22 cellular contexts compared by ENCODE assay signal in the genomic region with DNA sequence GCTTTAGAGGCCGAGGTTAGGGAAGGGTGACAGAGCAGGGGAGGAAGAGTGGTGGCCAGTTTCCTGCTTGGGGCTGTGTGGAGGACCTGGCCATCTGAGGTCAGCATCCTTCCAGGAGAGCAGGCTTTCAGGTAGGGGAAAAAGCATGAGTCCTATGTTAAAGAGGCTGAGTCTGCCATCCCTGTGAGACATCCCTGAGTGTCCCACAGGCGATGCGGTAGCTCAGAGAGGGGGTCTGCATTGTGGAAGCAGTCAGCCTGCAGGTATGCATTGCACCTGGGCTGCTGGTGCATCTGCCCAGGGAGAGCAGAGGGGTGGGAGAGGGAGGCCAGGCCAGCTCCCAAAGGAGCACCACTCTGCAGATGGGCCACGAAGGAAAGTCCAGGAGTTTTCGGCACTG.
"Had no signal": no experiment of that assay in that cellular context is flagged by ENCODE, and none has a peak within 500 bp of the region (broad histone marks: within the 10 kb centered on the region; RNA-seq: fewer than 3 reads in every experiment).

No MANE protein-coding gene starts in this region.

- H3K36me3 Mint-ChIP-seq: activated naive CD8-positive, alpha-beta T cell treated with anti-CD3 and anti-CD28 coated beads, Interleukin-2, amount 10 ng/mL, durations not matched to agents 7 days and 5 days; stimulated activated naive B cell treated with anti-CD40 and anti-IgM and Interleukin-4, amounts not matched to agents 10 μg/mL and 1 μg/mL and 100 μg/mL, for 72 hours had no signal

- H3K9me3 ChIP-seq: body of pancreas, gastrocnemius medialis, thoracic aorta had no signal

- DNase-seq: activated CD4-positive, alpha-beta T cell treated with anti-CD3 and anti-CD28 coated beads for 48 hours; activated CD4-positive, CD25-positive, alpha-beta regulatory T cell; activated CD8-positive, alpha-beta T cell treated with anti-CD3 and anti-CD28 coated beads, Interleukin-2, amount 10 ng/mL, durations not matched to agents 7 days and 5 days; activated naive CD4-positive, alpha-beta T cell treated with Interleukin-2 at 50 U/mL for 16 hours; activated naive CD8-positive, alpha-beta T cell treated with anti-CD3 and anti-CD28 coated beads, Interleukin-2, amount 10 ng/mL, durations not matched to agents 7 days and 5 days; activated T-cell treated with anti-CD3 and anti-CD28 coated beads, Interleukin-2, amount 50 U/mL, for 24 hours; amygdala; body of pancreas; caudate nucleus; erythroblast; gastrocnemius medialis; left ventricle myocardium superior; stimulated activated CD4-positive, alpha-beta T cell treated with anti-CD3 and anti-CD28 coated beads, Interleukin-15, amount 100 ng/mL, for 24 hours; stimulated activated CD4-positive, alpha-beta T cell treated with anti-CD3 and anti-CD28 coated beads, Interleukin-2, amount 100 ng/mL, for 48 hours; stimulated activated naive B cell treated with anti-CD40 and anti-IgM and Interleukin-4, amounts not matched to agents 10 μg/mL and 1 μg/mL and 100 μg/mL, for 72 hours; T-helper 1 cell; T-helper 9 cell had no signal

- H3K9me3 Mint-ChIP-seq: activated T-cell treated with anti-CD3 and anti-CD28 coated beads, Interleukin-2, amount 50 U/mL, for 24 hours; activated T-helper 2 cell treated with anti-CD3 and anti-CD28 coated beads, Interferon-gamma antibody, Interleukin-2, Interleukin-4, amounts not matched to agents 10 μg/mL and 5 μg/mL and 100 μg/mL, durations not matched to agents 14 hours and 24 hours and 36 hours had no signal

- H3K4me3 ChIP-seq: body of pancreas, gastrocnemius medialis, right atrium auricular region, skin epidermis, thoracic aorta had no signal

- H3K36me3 ChIP-seq: gastrocnemius medialis, right atrium auricular region, thoracic aorta had no signal

- H3K27me3 ChIP-seq: body of pancreas, gastrocnemius medialis, right atrium auricular region had no signal

- H3K4me1 Mint-ChIP-seq: stimulated activated naive B cell treated with anti-CD40 and anti-IgM and Interleukin-4, amounts not matched to agents 10 μg/mL and 1 μg/mL and 100 μg/mL, for 72 hours had no signal

- H3K27ac ChIP-seq: body of pancreas, gastrocnemius medialis, right atrium auricular region, thoracic aorta had no signal

- H3K27ac Mint-ChIP-seq: activated CD8-positive, alpha-beta T cell treated with anti-CD3 and anti-CD28 coated beads, Interleukin-2, amount 10 ng/mL, durations not matched to agents 7 days and 5 days; activated naive CD8-positive, alpha-beta T cell treated with anti-CD3 and anti-CD28 coated beads, Interleukin-2, amount 10 ng/mL, durations not matched to agents 7 days and 5 days; activated T-cell treated with anti-CD3 and anti-CD28 coated beads, Interleukin-2, amount 50 U/mL, for 24 hours; activated T-helper 2 cell treated with anti-CD3 and anti-CD28 coated beads, Interferon-gamma antibody, Interleukin-2, Interleukin-4, amounts not matched to agents 10 μg/mL and 5 μg/mL and 100 μg/mL, durations not matched to agents 14 hours and 24 hours and 36 hours; progenitor cell of endocrine pancreas; stimulated activated naive B cell treated with anti-CD40 and anti-IgM and Interleukin-4, amounts not matched to agents 10 μg/mL and 1 μg/mL and 100 μg/mL, for 72 hours had no signal

- H3K4me3 Mint-ChIP-seq: activated CD8-positive, alpha-beta T cell treated with anti-CD3 and anti-CD28 coated beads, Interleukin-2, amount 10 ng/mL, durations not matched to agents 7 days and 5 days; activated naive CD8-positive, alpha-beta T cell treated with anti-CD3 and anti-CD28 coated beads, Interleukin-2, amount 10 ng/mL, durations not matched to agents 7 days and 5 days; activated T-cell treated with anti-CD3 and anti-CD28 coated beads, Interleukin-2, amount 50 U/mL, for 24 hours; stimulated activated naive B cell treated with anti-CD40 and anti-IgM and Interleukin-4, amounts not matched to agents 10 μg/mL and 1 μg/mL and 100 μg/mL, for 72 hours had no signal

- H3K4me1 ChIP-seq: body of pancreas, gastrocnemius medialis had no signal
